ENCODE assay signal across 18 cellular contexts in the genomic region with DNA sequence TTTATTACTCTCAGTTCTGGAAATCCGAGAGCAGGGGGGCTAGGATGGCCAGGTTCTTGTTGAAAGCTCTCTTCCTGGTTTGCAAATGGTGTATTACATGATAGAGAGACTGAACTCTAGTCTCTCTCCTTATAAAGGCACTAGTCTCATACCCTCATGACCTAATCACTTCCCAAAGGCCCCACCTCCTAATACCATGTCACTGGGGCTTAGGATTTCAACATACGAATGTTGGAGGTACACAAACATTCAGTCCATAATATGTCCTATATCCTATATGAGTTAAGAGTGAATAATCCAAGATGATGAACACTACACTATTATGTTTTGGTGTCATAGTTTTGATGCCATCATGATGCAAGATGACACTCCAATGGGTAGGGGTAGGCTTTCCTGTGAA.
"Had no signal": no experiment of that assay in that cellular context is flagged by ENCODE, and none has a peak within 500 bp of the region (broad histone marks: within the 10 kb centered on the region; RNA-seq: fewer than 3 reads in every experiment).

No MANE protein-coding gene starts in this region.

- FAIRE-seq: astrocyte had no signal

- H3K9me3 Mint-ChIP-seq: activated naive CD4-positive, alpha-beta T cell treated with anti-CD3 and anti-CD28 coated beads, Interleukin-2, amount 10 ng/mL, durations not matched to agents 7 days and 5 days; memory B cell; natural killer cell treated with Interleukin-12 subunit alpha and Interleukin-12 subunit beta and Interleukin-15 and Interleukin-18, amount 100 ng/mL, for 72 hours; stimulated activated effector memory CD8-positive, alpha-beta T cell treated with anti-CD3 and anti-CD28 coated beads, Interleukin-12 subunit alpha, Interleukin-12 subunit beta, amount 100 ng/mL, for 72 hours had no signal

- H3K4me1 ChIP-seq: thyroid gland had no signal

- H3K4me3 Mint-ChIP-seq: activated naive CD4-positive, alpha-beta T cell treated with anti-CD3 and anti-CD28 coated beads, Interleukin-2, amount 10 ng/mL, durations not matched to agents 7 days and 5 days; memory B cell; natural killer cell treated with Interleukin-12 subunit alpha and Interleukin-12 subunit beta and Interleukin-15 and Interleukin-18, amount 100 ng/mL, for 72 hours; stimulated activated effector memory CD8-positive, alpha-beta T cell treated with anti-CD3 and anti-CD28 coated beads, Interleukin-12 subunit alpha, Interleukin-12 subunit beta, amount 100 ng/mL, for 72 hours had no signal

- H3K36me3 Mint-ChIP-seq: activated naive CD4-positive, alpha-beta T cell treated with anti-CD3 and anti-CD28 coated beads, Interleukin-2, amount 10 ng/mL, durations not matched to agents 7 days and 5 days; natural killer cell treated with Interleukin-12 subunit alpha and Interleukin-12 subunit beta and Interleukin-15 and Interleukin-18, amount 100 ng/mL, for 72 hours; stimulated activated effector memory CD8-positive, alpha-beta T cell treated with anti-CD3 and anti-CD28 coated beads, Interleukin-12 subunit alpha, Interleukin-12 subunit beta, amount 100 ng/mL, for 72 hours had no signal

- H3K9me3 ChIP-seq: esophagus muscularis mucosa, thyroid gland had no signal

- H3K27me3 Mint-ChIP-seq: activated naive CD4-positive, alpha-beta T cell treated with anti-CD3 and anti-CD28 coated beads, Interleukin-2, amount 10 ng/mL, durations not matched to agents 7 days and 5 days; memory B cell; natural killer cell treated with Interleukin-12 subunit alpha and Interleukin-12 subunit beta and Interleukin-15 and Interleukin-18, amount 100 ng/mL, for 72 hours had no signal

- H3K36me3 ChIP-seq: cardiac muscle cell, esophagus muscularis mucosa, thyroid gland had no signal

- H3K4me3 ChIP-seq: cardiac muscle cell, esophagus muscularis mucosa, thyroid gland had no signal

- H3K27me3 ChIP-seq: cardiac muscle cell, esophagus muscularis mucosa, thyroid gland had no signal

- H3K27ac ChIP-seq: cardiac muscle cell, esophagus muscularis mucosa, thyroid gland, VCaP had no signal

- ATAC-seq: left ventricle myocardium superior; natural killer cell treated with Interleukin-12 subunit alpha and Interleukin-12 subunit beta and Interleukin-15 and Interleukin-18, amount 100 ng/mL, for 72 hours; sciatic nerve; stimulated activated effector memory CD8-positive, alpha-beta T cell treated with anti-CD3 and anti-CD28 coated beads, Interleukin-12 subunit alpha, Interleukin-12 subunit beta, amount 100 ng/mL, for 72 hours had no signal

- DNase-seq: activated CD4-positive, alpha-beta T cell treated with anti-CD3 and anti-CD28 coated beads, Interleukin-2, amount 50 U/mL, for 48 hours; activated naive CD4-positive, alpha-beta T cell treated with anti-CD3 and anti-CD28 coated beads, Interleukin-2, amount 10 ng/mL, durations not matched to agents 7 days and 5 days; hypothalamus; kidney glomerular epithelial cell; left ventricle myocardium superior; occipital lobe; stimulated activated CD4-positive, alpha-beta T cell treated with anti-CD3 and anti-CD28 coated beads, Interleukin-1b, Interleukin-23, amount 100 ng/mL, for 48 hours; T-helper 1 cell; T1000; thyroid gland had no signal

- H3K27ac Mint-ChIP-seq: activated naive CD4-positive, alpha-beta T cell treated with anti-CD3 and anti-CD28 coated beads, Interleukin-2, amount 10 ng/mL, durations not matched to agents 7 days and 5 days; natural killer cell treated with Interleukin-12 subunit alpha and Interleukin-12 subunit beta and Interleukin-15 and Interleukin-18, amount 100 ng/mL, for 72 hours; stimulated activated effector memory CD8-positive, alpha-beta T cell treated with anti-CD3 and anti-CD28 coated beads, Interleukin-12 subunit alpha, Interleukin-12 subunit beta, amount 100 ng/mL, for 72 hours had no signal
